ENCODE assay signal across 21 cellular contexts in the genomic region with DNA sequence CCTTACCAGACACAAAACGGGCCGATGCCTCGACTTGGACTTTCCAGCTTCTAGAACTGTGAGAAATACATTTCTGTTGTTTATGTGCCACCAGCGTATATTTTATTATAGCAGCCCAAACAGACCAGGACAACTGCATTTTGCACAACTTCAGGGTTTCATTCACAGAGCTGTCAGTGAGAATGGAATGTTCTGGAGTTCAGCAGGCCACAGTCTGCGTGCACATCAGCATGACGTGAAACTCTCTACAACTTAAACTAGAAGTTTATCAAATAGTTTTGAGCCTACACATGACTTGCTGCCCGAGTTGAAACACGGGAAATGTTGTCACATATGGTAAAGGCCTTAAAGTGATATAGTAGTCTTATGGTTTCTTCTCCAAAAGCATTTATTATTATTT.
"Had no signal": no experiment of that assay in that cellular context is flagged by ENCODE, and none has a peak within 500 bp of the region (broad histone marks: within the 10 kb centered on the region; RNA-seq: fewer than 3 reads in every experiment).

No MANE protein-coding gene starts in this region.

- H3K4me3 ChIP-seq: tibial nerve, uterus had no signal

- H3K36me3 ChIP-seq: tibial nerve, uterus had no signal

- H3K4me3 Mint-ChIP-seq: activated B cell treated with CpG ODN at 0.5 μM for 24 hours; activated CD8-positive, alpha-beta T cell treated with anti-CD3 and anti-CD28 coated beads for 36 hours; activated naive CD8-positive, alpha-beta T cell treated with anti-CD3 and anti-CD28 coated beads for 36 hours; activated T-helper 17 cell treated with anti-CD3 and anti-CD28 coated beads, Interleukin-2, amount 50 U/mL, for 72 hours; central memory CD8-positive, alpha-beta T cell had no signal

- H3K27me3 ChIP-seq: tibial nerve, uterus had no signal

- H3K27me3 Mint-ChIP-seq: activated B cell treated with CpG ODN at 0.5 μM for 24 hours; activated CD8-positive, alpha-beta T cell treated with anti-CD3 and anti-CD28 coated beads for 36 hours; activated naive CD8-positive, alpha-beta T cell treated with anti-CD3 and anti-CD28 coated beads for 36 hours; activated T-helper 17 cell treated with anti-CD3 and anti-CD28 coated beads, Interleukin-2, amount 50 U/mL, for 72 hours; central memory CD8-positive, alpha-beta T cell had no signal

- H3K9me3 ChIP-seq: tibial nerve, uterus had no signal

- H3K27ac ChIP-seq: uterus had no signal

- ATAC-seq: activated CD8-positive, alpha-beta T cell treated with anti-CD3 and anti-CD28 coated beads for 36 hours; activated T-helper 17 cell treated with anti-CD3 and anti-CD28 coated beads, Interleukin-2, amount 50 U/mL, for 72 hours; left lobe of liver; stimulated activated naive CD8-positive, alpha-beta T cell treated with anti-CD3 and anti-CD28 coated beads, Interleukin-15, Interleukin-2, amounts not matched to agents 100 U/mL and 50 U/mL, for 24 hours had no signal

- H3K36me3 Mint-ChIP-seq: activated naive CD8-positive, alpha-beta T cell treated with anti-CD3 and anti-CD28 coated beads for 36 hours; brain had no signal

- H3K9me3 Mint-ChIP-seq: activated B cell treated with CpG ODN at 0.5 μM for 24 hours; activated CD8-positive, alpha-beta T cell treated with anti-CD3 and anti-CD28 coated beads for 36 hours; activated naive CD8-positive, alpha-beta T cell treated with anti-CD3 and anti-CD28 coated beads for 36 hours; activated T-helper 17 cell treated with anti-CD3 and anti-CD28 coated beads, Interleukin-2, amount 50 U/mL, for 72 hours; central memory CD8-positive, alpha-beta T cell; nephron had no signal

- H3K27ac Mint-ChIP-seq: activated B cell treated with CpG ODN at 0.5 μM for 24 hours; activated CD8-positive, alpha-beta T cell treated with anti-CD3 and anti-CD28 coated beads for 36 hours; activated naive CD8-positive, alpha-beta T cell treated with anti-CD3 and anti-CD28 coated beads for 36 hours; activated T-helper 17 cell treated with anti-CD3 and anti-CD28 coated beads, Interleukin-2, amount 50 U/mL, for 72 hours; brain had no signal

- DNase-seq: activated B cell treated with CpG ODN at 0.5 μM for 24 hours; activated CD4-positive, alpha-beta T cell treated with anti-CD3 and anti-CD28 coated beads for 48 hours; activated CD8-positive, alpha-beta T cell treated with anti-CD3 and anti-CD28 coated beads for 36 hours; activated naive CD4-positive, alpha-beta T cell; activated naive CD8-positive, alpha-beta T cell treated with anti-CD3 and anti-CD28 coated beads for 36 hours; activated T-cell treated with anti-CD3 and anti-CD28 coated beads, Interleukin-2, amount 50 U/mL, for 1 hour; amygdala; cortex of kidney; erythroblast; hypothalamus; midbrain; nucleus accumbens; stimulated activated naive CD8-positive, alpha-beta T cell treated with anti-CD3 and anti-CD28 coated beads, Interleukin-15, Interleukin-2, amounts not matched to agents 100 U/mL and 50 U/mL, for 24 hours; substantia nigra; uterus had no signal
